In the genomic region with DNA sequence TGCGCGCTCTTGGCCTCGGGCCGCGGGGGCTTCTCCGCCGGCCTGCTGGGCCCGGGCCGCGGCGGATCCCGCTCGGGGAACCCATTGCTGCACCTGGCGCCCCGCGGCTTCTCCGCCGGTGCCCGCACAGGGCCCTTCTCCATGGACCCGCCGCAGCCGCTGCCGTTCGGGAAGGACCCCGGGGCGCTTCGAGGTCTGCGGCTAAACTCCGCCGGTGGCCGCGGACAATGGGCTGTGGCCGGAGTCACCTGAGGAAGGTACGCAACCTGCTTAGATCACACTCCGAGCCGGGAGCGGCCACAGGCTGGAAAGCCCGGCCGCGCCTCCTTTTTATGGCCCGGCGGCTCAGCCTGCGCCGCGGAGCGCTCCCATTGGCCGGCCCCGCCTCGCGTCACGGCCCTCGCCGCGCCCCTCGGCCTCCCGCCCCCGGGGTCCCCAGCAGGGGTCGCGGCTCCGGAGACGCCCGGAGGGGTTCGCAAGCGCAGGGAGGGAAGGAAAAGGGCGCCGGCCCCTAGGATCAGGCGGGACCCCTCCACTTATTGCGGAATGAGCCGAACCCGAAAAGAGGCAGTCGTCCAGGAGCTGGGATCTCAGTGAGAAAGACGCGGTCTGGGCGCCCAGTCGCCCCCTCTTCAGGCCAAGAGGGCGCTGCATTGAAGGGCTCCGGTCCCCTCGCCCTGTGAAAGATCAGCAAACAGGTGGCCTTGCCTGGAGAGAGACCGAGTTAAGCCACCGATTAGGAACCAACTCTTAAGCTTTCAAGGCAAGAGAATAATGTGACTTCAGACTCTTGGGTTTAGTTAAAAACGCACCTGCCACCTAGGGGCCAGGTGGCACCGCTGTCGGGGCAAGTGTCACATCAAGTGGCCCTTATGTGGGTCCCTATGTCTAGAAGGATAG, we compare ENCODE assay signal across 1 cellular context.
TF ChIP-seq lines count a peak whose summit lies in the region.

A gene with protein sequence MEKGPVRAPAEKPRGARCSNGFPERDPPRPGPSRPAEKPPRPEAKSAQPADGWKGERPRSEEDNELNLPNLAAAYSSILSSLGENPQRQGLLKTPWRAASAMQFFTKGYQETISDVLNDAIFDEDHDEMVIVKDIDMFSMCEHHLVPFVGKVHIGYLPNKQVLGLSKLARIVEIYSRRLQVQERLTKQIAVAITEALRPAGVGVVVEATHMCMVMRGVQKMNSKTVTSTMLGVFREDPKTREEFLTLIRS (minus strand): TSS at position 306 of the 900 bp plus-strand sequence. CDS start 163 bp downstream, at position 143.

TF ChIP-seq in K562, 482 proteins besides CTCF, POLR2A, EP300 and RAD21 (continued from another document and continues in another):
- TF ChIP-seq, protein P1, sequence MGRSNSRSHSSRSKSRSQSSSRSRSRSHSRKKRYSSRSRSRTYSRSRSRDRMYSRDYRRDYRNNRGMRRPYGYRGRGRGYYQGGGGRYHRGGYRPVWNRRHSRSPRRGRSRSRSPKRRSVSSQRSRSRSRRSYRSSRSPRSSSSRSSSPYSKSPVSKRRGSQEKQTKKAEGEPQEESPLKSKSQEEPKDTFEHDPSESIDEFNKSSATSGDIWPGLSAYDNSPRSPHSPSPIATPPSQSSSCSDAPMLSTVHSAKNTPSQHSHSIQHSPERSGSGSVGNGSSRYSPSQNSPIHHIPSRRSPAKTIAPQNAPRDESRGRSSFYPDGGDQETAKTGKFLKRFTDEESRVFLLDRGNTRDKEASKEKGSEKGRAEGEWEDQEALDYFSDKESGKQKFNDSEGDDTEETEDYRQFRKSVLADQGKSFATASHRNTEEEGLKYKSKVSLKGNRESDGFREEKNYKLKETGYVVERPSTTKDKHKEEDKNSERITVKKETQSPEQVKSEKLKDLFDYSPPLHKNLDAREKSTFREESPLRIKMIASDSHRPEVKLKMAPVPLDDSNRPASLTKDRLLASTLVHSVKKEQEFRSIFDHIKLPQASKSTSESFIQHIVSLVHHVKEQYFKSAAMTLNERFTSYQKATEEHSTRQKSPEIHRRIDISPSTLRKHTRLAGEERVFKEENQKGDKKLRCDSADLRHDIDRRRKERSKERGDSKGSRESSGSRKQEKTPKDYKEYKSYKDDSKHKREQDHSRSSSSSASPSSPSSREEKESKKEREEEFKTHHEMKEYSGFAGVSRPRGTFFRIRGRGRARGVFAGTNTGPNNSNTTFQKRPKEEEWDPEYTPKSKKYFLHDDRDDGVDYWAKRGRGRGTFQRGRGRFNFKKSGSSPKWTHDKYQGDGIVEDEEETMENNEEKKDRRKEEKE (IDR thresholded peaks at IDR 0.05; ENCODE audit: borderline replicate concordance in 1 of 2, control insufficient read depth in 1 of 2, low read depth in 2 of 2, low read length in 1 of 2): no peak
- TF ChIP-seq ZNF384 (IDR thresholded peaks at IDR 0.05; ENCODE audit: low read depth, low read length) (no peak), CBFA2T2 (conservative IDR thresholded peaks at IDR 0.05) (no peak), SMARCE1 (IDR thresholded peaks at IDR 0.05) (no peak), HMGN3 (IDR thresholded peaks at IDR 0.05; ENCODE audit: borderline replicate concordance, extremely low read depth, insufficient read length, low read depth, low read length) (no peak), XRCC3 (IDR thresholded peaks at IDR 0.05) (no peak), DDX20 (tag; IDR thresholded peaks at IDR 0.05; ENCODE audit: low read depth) (no peak), SMAD1 (IDR thresholded peaks at IDR 0.05; ENCODE audit: low read depth, low read length, partially characterized antibody) (no peak), KDM4B (IDR thresholded peaks at IDR 0.05; ENCODE audit: borderline replicate concordance in 2 of 2, low read depth in 1 of 2) (no peak), BRF2 (IDR thresholded peaks at IDR 0.05; ENCODE audit: borderline replicate concordance, insufficient read depth, insufficient read length) (no peak), ETV1 (tag; conservative IDR thresholded peaks at IDR 0.05; ENCODE audit: low read depth) (no peak), RUNX1 (IDR thresholded peaks at IDR 0.05; ENCODE audit: low read depth) (no peak), FOXM1 (IDR thresholded peaks at IDR 0.05; ENCODE audit: low read depth) (no peak), FOXM1 (CRISPR knock-in tag; IDR thresholded peaks at IDR 0.05; ENCODE audit: low read depth) (no peak), SMARCB1 (IDR thresholded peaks at IDR 0.05; ENCODE audit: insufficient read length, low read depth) (no peak), CHD4 (IDR thresholded peaks at IDR 0.05; ENCODE audit: insufficient read depth, insufficient replicate concordance, low read depth, low read length, poor library complexity, severe bottlenecking) (no peak), ZNF75A (CRISPR knock-in tag; IDR thresholded peaks at IDR 0.05) (no peak), SNIP1 (IDR thresholded peaks at IDR 0.05; ENCODE audit: low read depth) (no peak), JUNB (CRISPR knock-in tag; conservative IDR thresholded peaks at IDR 0.05) (no peak), SP1 (CRISPR knock-in tag; IDR thresholded peaks at IDR 0.05) (peak; percentile 35; the same call in 1 of the 2 replicates), PHF8 (IDR thresholded peaks at IDR 0.05; ENCODE audit: borderline replicate concordance, low read length) (peak; percentile 74; the same call in 1 of the 2 replicates), YY1 (IDR thresholded peaks at IDR 0.05; ENCODE audit: borderline replicate concordance in 1 of 3, control insufficient read depth in 1 of 3, extremely low read depth in 1 of 3, insufficient read depth in 3 of 3, insufficient read length in 1 of 3, insufficient replicate concordance in 2 of 3, low read depth in 1 of 3, low read length in 2 of 3) (peak in 2 of 3 experiments; percentile 36 to 68), MYBL2 (IDR thresholded peaks at IDR 0.05; ENCODE audit: low read depth) (no peak), MYBL2 (CRISPR knock-in tag; IDR thresholded peaks at IDR 0.05; ENCODE audit: borderline replicate concordance) (no peak), ZNF592 (IDR thresholded peaks at IDR 0.05) (no peak; the same call in 1 of the 2 replicates), FOXP1 (CRISPR knock-in tag; IDR thresholded peaks at IDR 0.05) (no peak), POU5F1 (IDR thresholded peaks at IDR 0.05; ENCODE audit: borderline replicate concordance, low read depth, low read length, partially characterized antibody) (no peak), ZNF184 (CRISPR knock-in tag; IDR thresholded peaks at IDR 0.05) (no peak), KLF6 (CRISPR knock-in tag; IDR thresholded peaks at IDR 0.05; ENCODE audit: borderline replicate concordance) (no peak), ZNF175 (CRISPR knock-in tag; IDR thresholded peaks at IDR 0.05; ENCODE audit: low read depth) (no peak), VEZF1 (CRISPR knock-in tag; IDR thresholded peaks at IDR 0.05) (0 out of 2 replicates have a peak, but pooled peaks have one; percentile 43), ZEB2 (IDR thresholded peaks at IDR 0.05) (0 out of 2 replicates have a peak, but pooled peaks have one; percentile 8), FOS (IDR thresholded peaks at IDR 0.05; ENCODE audit: extremely low read depth, insufficient read length) (no peak), KAT2B (IDR thresholded peaks at IDR 0.05; ENCODE audit: low read depth, low read length) (no peak), ATF7 (IDR thresholded peaks at IDR 0.05) (0 out of 2 replicates have a peak, but pooled peaks have one; percentile 15), HEY1 (CRISPR knock-in tag; IDR thresholded peaks at IDR 0.05; ENCODE audit: borderline replicate concordance) (no peak), ZNF263 (CRISPR knock-in tag; IDR thresholded peaks at IDR 0.05; ENCODE audit: borderline replicate concordance) (no peak), IFI16 (CRISPR knock-in tag; IDR thresholded peaks at IDR 0.05) (no peak)
- TF ChIP-seq, protein P2, sequence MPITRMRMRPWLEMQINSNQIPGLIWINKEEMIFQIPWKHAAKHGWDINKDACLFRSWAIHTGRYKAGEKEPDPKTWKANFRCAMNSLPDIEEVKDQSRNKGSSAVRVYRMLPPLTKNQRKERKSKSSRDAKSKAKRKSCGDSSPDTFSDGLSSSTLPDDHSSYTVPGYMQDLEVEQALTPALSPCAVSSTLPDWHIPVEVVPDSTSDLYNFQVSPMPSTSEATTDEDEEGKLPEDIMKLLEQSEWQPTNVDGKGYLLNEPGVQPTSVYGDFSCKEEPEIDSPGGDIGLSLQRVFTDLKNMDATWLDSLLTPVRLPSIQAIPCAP (CRISPR knock-in tag; IDR thresholded peaks at IDR 0.05; ENCODE audit: borderline replicate concordance): no peak
- TF ChIP-seq, protein P3, sequence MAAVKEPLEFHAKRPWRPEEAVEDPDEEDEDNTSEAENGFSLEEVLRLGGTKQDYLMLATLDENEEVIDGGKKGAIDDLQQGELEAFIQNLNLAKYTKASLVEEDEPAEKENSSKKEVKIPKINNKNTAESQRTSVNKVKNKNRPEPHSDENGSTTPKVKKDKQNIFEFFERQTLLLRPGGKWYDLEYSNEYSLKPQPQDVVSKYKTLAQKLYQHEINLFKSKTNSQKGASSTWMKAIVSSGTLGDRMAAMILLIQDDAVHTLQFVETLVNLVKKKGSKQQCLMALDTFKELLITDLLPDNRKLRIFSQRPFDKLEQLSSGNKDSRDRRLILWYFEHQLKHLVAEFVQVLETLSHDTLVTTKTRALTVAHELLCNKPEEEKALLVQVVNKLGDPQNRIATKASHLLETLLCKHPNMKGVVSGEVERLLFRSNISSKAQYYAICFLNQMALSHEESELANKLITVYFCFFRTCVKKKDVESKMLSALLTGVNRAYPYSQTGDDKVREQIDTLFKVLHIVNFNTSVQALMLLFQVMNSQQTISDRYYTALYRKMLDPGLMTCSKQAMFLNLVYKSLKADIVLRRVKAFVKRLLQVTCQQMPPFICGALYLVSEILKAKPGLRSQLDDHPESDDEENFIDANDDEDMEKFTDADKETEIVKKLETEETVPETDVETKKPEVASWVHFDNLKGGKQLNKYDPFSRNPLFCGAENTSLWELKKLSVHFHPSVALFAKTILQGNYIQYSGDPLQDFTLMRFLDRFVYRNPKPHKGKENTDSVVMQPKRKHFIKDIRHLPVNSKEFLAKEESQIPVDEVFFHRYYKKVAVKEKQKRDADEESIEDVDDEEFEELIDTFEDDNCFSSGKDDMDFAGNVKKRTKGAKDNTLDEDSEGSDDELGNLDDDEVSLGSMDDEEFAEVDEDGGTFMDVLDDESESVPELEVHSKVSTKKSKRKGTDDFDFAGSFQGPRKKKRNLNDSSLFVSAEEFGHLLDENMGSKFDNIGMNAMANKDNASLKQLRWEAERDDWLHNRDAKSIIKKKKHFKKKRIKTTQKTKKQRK (IDR thresholded peaks at IDR 0.05; ENCODE audit: borderline replicate concordance, low read depth, low read length): no peak
